13 cellular contexts compared by ENCODE assay signal in genomic region chr11:76270387-76270786, GRCh38.
DNase-seq lines count a peak whose midpoint lies in the region; FAIRE-seq and TF ChIP-seq lines count a peak whose summit lies in the region.
"Had no signal": no experiment of that assay in that cellular context is flagged by ENCODE, and none has a peak within 500 bp of the region (broad histone marks: within the 10 kb centered on the region; RNA-seq: fewer than 3 reads in every experiment).

No MANE protein-coding gene starts in this region.

- no peak overlapping the region for H3K27ac Mint-ChIP-seq in endothelial cell (ENCODE audit: unreplicated experiment)
- H3K27ac Mint-ChIP-seq: activated naive CD8-positive, alpha-beta T cell treated with anti-CD3 and anti-CD28 coated beads for 36 hours; IgD-negative memory B cell had no signal

- DNase-seq in COR-L47 (lab: John Stamatoyannopoulos, UW) (peak; percentile 13), NCI-H69 (lab: John Stamatoyannopoulos, UW) (peak; percentile 15), fibroblast of the aortic adventitia (ENCODE audit: low read depth) (peak; percentile 64), retina (peak; percentile 33), endothelial cell (ENCODE audit: low spot score) (no peak), T-helper 9 cell (no peak), GM19239 (ENCODE audit: insufficient read length, low spot score) (no peak)
- no peak for DNase-seq in stimulated activated naive CD4-positive, alpha-beta T cell treated with Interleukin-2 at 50 U/mL for 16 hours (lab: John Stamatoyannopoulos, UW)
- DNase-seq: activated CD4-positive, alpha-beta T cell treated with anti-CD3 and anti-CD28 coated beads for 48 hours; activated naive CD8-positive, alpha-beta T cell treated with anti-CD3 and anti-CD28 coated beads for 36 hours; lower lobe of right lung; NCI-H1436 had no signal

- no peak overlapping the region for H3K4me3 ChIP-seq in fibroblast of the aortic adventitia (ENCODE audit: low read depth, low read length)
- H3K4me3 ChIP-seq: lower lobe of right lung had no signal

- no peak for FAIRE-seq in GM19239 (lab: Jason Lieb, UNC)

- H3K9me3 Mint-ChIP-seq in endothelial cell (ENCODE audit: unreplicated experiment), result no peaks in the 10 kb centered on the region
- H3K9me3 Mint-ChIP-seq: activated naive CD8-positive, alpha-beta T cell treated with anti-CD3 and anti-CD28 coated beads for 36 hours had no signal

- H3K4me1 Mint-ChIP-seq in endothelial cell (ENCODE audit: unreplicated experiment), result no peaks in the 10 kb centered on the region
- H3K4me1 Mint-ChIP-seq: activated naive CD8-positive, alpha-beta T cell treated with anti-CD3 and anti-CD28 coated beads for 36 hours; IgD-negative memory B cell had no signal

- H3K36me3 Mint-ChIP-seq in endothelial cell (ENCODE audit: low read depth, unreplicated experiment), result peaks cover 8% of the 10 kb centered on the region
- H3K36me3 Mint-ChIP-seq: activated naive CD8-positive, alpha-beta T cell treated with anti-CD3 and anti-CD28 coated beads for 36 hours had no signal

- peaks cover 5% of the 10 kb centered on the region for H3K27me3 Mint-ChIP-seq in endothelial cell (ENCODE audit: unreplicated experiment)
- H3K27me3 Mint-ChIP-seq: activated naive CD8-positive, alpha-beta T cell treated with anti-CD3 and anti-CD28 coated beads for 36 hours had no signal

- no peak overlapping the region for H3K4me3 Mint-ChIP-seq in endothelial cell (ENCODE audit: unreplicated experiment)
- H3K4me3 Mint-ChIP-seq: activated naive CD8-positive, alpha-beta T cell treated with anti-CD3 and anti-CD28 coated beads for 36 hours; IgD-negative memory B cell had no signal

- TF ChIP-seq CTCF in fibroblast of the aortic adventitia (IDR thresholded peaks at IDR 0.05; ENCODE audit: insufficient read depth, low read length), result no peak
- no peak for TF ChIP-seq CTCF in endothelial cell (IDR thresholded peaks at IDR 0.05; ENCODE audit: unreplicated experiment)

Comparison
In these comparisons a context has a peak if more than half of its experiments do, and no peak if none do; other contexts are left out.
1. DNase-seq: peak in COR-L47 (single experiment), NCI-H69 (single experiment), fibroblast of the aortic adventitia (single experiment) and retina (single experiment); none in endothelial cell (single experiment), T-helper 9 cell (single experiment), stimulated activated naive CD4-positive, alpha-beta T cell treated with Interleukin-2 at 50 U/mL for 16 hours (single experiment) and GM19239 (single experiment).